In the genomic region with DNA sequence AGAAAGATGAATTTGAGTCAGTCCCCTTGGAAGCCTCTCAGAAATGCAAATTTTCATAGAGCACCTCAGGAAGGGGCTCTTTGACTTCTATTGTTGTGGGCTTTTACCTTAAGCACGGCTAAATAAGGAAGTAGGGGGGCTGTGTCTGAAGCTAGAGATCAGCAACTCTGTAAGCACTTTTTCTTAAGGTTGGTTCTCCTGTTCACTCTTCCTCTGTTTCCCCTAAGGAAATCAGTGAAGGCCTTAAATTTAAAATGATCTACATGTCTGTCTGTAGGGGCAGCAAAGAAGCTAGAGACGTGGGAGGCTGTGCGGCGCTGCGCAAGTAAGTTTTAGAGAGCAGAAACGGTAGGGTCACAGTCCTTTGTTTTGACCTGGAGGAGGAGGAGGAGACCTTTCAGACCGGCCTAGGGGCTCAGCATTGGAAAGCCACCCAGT, we compare ENCODE assay signal across 14 cellular contexts. TPM values are rescaled to one million over a fixed set of nuclear protein-coding genes. Genes with fewer than 3 reads are reported as not detected.
DNase-seq lines count a peak whose midpoint lies in the region; ATAC-seq and TF ChIP-seq lines count a peak whose summit lies in the region.
"Had no signal": no experiment of that assay in that cellular context is flagged by ENCODE, and none has a peak within 500 bp of the region (broad histone marks: within the 10 kb centered on the region; RNA-seq: fewer than 3 reads in every experiment).

No MANE protein-coding gene starts in this region.

- in situ Hi-C loops in astrocyte of the cerebellum (cut with HindIII; ENCODE audit: low sequenced_read_pairs) = no loop called here

- no peaks in the 10 kb centered on the region for H3K36me3 Mint-ChIP-seq in activated naive CD4-positive, alpha-beta T cell treated with anti-CD3 and anti-CD28 coated beads, Interleukin-2, amount 50 U/mL, for 24 hours
- H3K36me3 Mint-ChIP-seq in activated naive CD4-positive, alpha-beta T cell treated with anti-CD3 and anti-CD28 coated beads, Interleukin-2, amount 10 ng/mL, durations not matched to agents 7 days and 5 days = no peaks in the 10 kb centered on the region

- H3K27me3 ChIP-seq in adrenal gland = no peaks in the 10 kb centered on the region
- H3K27me3 ChIP-seq: thyroid gland had no signal

- H3K4me3 Mint-ChIP-seq in activated naive CD4-positive, alpha-beta T cell treated with anti-CD3 and anti-CD28 coated beads, Interleukin-2, amount 50 U/mL, for 24 hours = peak overlapping the region; percentile 73
- no peak overlapping the region for H3K4me3 Mint-ChIP-seq in activated naive CD4-positive, alpha-beta T cell treated with anti-CD3 and anti-CD28 coated beads, Interleukin-2, amount 10 ng/mL, durations not matched to agents 7 days and 5 days
- peak overlapping the region; percentile 55 to 83 for H3K4me3 Mint-ChIP-seq in stimulated activated naive CD8-positive, alpha-beta T cell treated with anti-CD3 and anti-CD28 coated beads, Interleukin-15, amount 100 ng/mL, for 72 hours

- no peak for TF ChIP-seq POLR2A in adrenal gland (IDR thresholded peaks at IDR 0.05)

- H3K9me3 ChIP-seq in adrenal gland (replicated peaks in 1 of 3) = no peaks in the 10 kb centered on the region
- H3K9me3 ChIP-seq: thyroid gland had no signal

- H3K27me3 Mint-ChIP-seq in activated naive CD4-positive, alpha-beta T cell treated with anti-CD3 and anti-CD28 coated beads, Interleukin-2, amount 50 U/mL, for 24 hours = peaks cover 26% of the 10 kb centered on the region
- peaks cover 53% of the 10 kb centered on the region for H3K27me3 Mint-ChIP-seq in activated naive CD4-positive, alpha-beta T cell treated with anti-CD3 and anti-CD28 coated beads, Interleukin-2, amount 10 ng/mL, durations not matched to agents 7 days and 5 days
- H3K27me3 Mint-ChIP-seq in stimulated activated naive CD8-positive, alpha-beta T cell treated with anti-CD3 and anti-CD28 coated beads, Interleukin-15, amount 100 ng/mL, for 72 hours = peaks cover 57% of the 10 kb centered on the region

- peaks cover 0 to 5% of the 10 kb centered on the region in 2 donors for H3K4me1 ChIP-seq in adrenal gland (replicated peaks in 1 of 2)

- DNase-seq in activated naive CD4-positive, alpha-beta T cell treated with anti-CD3 and anti-CD28 coated beads, Interleukin-2, amount 10 ng/mL, durations not matched to agents 7 days and 5 days = no peak
- DNase-seq in astrocyte of the cerebellum (ENCODE audit: low read depth) = no peak
- peak; percentile 64 for DNase-seq in iPS-NIHi7 (ENCODE audit: extremely low spot score)
- DNase-seq in stimulated activated naive CD8-positive, alpha-beta T cell treated with anti-CD3 and anti-CD28 coated beads, Interleukin-15, amount 100 ng/mL, for 72 hours = no peak
- DNase-seq in stimulated activated naive CD4-positive, alpha-beta T cell (lab: John Stamatoyannopoulos, UW) = no peak
- DNase-seq in adrenal gland = no peak
- DNase-seq: activated CD4-positive, alpha-beta T cell treated with anti-CD3 and anti-CD28 coated beads, Interleukin-2, amount 10 ng/mL, durations not matched to agents 7 days and 5 days; activated T-cell treated with anti-CD3 and anti-CD28 coated beads, Interleukin-2, amount 50 U/mL, for 72 hours; GOT3; NCI-H1694; NCI-H82; thyroid gland had no signal

- no peak overlapping the region for H3K27ac ChIP-seq in adrenal gland
- H3K27ac ChIP-seq: thyroid gland had no signal

- H3K9me3 Mint-ChIP-seq in activated naive CD4-positive, alpha-beta T cell treated with anti-CD3 and anti-CD28 coated beads, Interleukin-2, amount 50 U/mL, for 24 hours = no peaks in the 10 kb centered on the region
- H3K9me3 Mint-ChIP-seq in activated naive CD4-positive, alpha-beta T cell treated with anti-CD3 and anti-CD28 coated beads, Interleukin-2, amount 10 ng/mL, durations not matched to agents 7 days and 5 days = no peaks in the 10 kb centered on the region
- H3K9me3 Mint-ChIP-seq in stimulated activated naive CD8-positive, alpha-beta T cell treated with anti-CD3 and anti-CD28 coated beads, Interleukin-15, amount 100 ng/mL, for 72 hours = no peaks in the 10 kb centered on the region
- H3K9me3 Mint-ChIP-seq: activated CD4-positive, alpha-beta T cell treated with anti-CD3 and anti-CD28 coated beads, Interleukin-2, amount 10 ng/mL, durations not matched to agents 7 days and 5 days; activated T-cell treated with anti-CD3 and anti-CD28 coated beads, Interleukin-2, amount 50 U/mL, for 72 hours had no signal

- H3K36me3 ChIP-seq in adrenal gland (replicated peaks in 1 of 2) = no peaks in the 10 kb centered on the region
- H3K36me3 ChIP-seq: thyroid gland had no signal

- CTCF ChIA-PET in activated naive CD4-positive, alpha-beta T cell treated with anti-CD3 and anti-CD28 coated beads, Interleukin-2, amount 10 ng/mL, durations not matched to agents 7 days and 5 days (lab: Charles Lee) = interaction anchor here (0.8 kb wide), 1 partner anchor 178 kb away, joined by 4 read pairs; no protein-coding TSS in a partner anchor

- H3K4me1 Mint-ChIP-seq in activated naive CD4-positive, alpha-beta T cell treated with anti-CD3 and anti-CD28 coated beads, Interleukin-2, amount 50 U/mL, for 24 hours = peaks cover 13% of the 10 kb centered on the region
- H3K4me1 Mint-ChIP-seq in activated naive CD4-positive, alpha-beta T cell treated with anti-CD3 and anti-CD28 coated beads, Interleukin-2, amount 10 ng/mL, durations not matched to agents 7 days and 5 days = peaks cover 16% of the 10 kb centered on the region
- peaks cover 20% of the 10 kb centered on the region for H3K4me1 Mint-ChIP-seq in stimulated activated naive CD8-positive, alpha-beta T cell treated with anti-CD3 and anti-CD28 coated beads, Interleukin-15, amount 100 ng/mL, for 72 hours

- no peak for ATAC-seq in stimulated activated naive CD8-positive, alpha-beta T cell treated with anti-CD3 and anti-CD28 coated beads, Interleukin-15, amount 100 ng/mL, for 72 hours
- ATAC-seq in HG03342 (IDR thresholded peaks at IDR 0.05; ENCODE audit: unreplicated experiment) = no peak
- ATAC-seq: activated T-cell treated with anti-CD3 and anti-CD28 coated beads, Interleukin-2, amount 50 U/mL, for 72 hours had no signal

- WGBS in adrenal gland, 4 donors = 60 to 73% (median 66%) methylated on average over 7 of the region's 7 CpGs

- no peak overlapping the region for H3K4me3 ChIP-seq in astrocyte of the cerebellum (ENCODE audit: low read depth, low read length)
- H3K4me3 ChIP-seq in adrenal gland = no peak overlapping the region
- H3K4me3 ChIP-seq: thyroid gland had no signal

- no peak overlapping the region for H3K27ac Mint-ChIP-seq in activated naive CD4-positive, alpha-beta T cell treated with anti-CD3 and anti-CD28 coated beads, Interleukin-2, amount 50 U/mL, for 24 hours
- no peak overlapping the region for H3K27ac Mint-ChIP-seq in activated naive CD4-positive, alpha-beta T cell treated with anti-CD3 and anti-CD28 coated beads, Interleukin-2, amount 10 ng/mL, durations not matched to agents 7 days and 5 days
- no peak overlapping the region for H3K27ac Mint-ChIP-seq in stimulated activated naive CD8-positive, alpha-beta T cell treated with anti-CD3 and anti-CD28 coated beads, Interleukin-15, amount 100 ng/mL, for 72 hours
- H3K27ac Mint-ChIP-seq: activated CD4-positive, alpha-beta T cell treated with anti-CD3 and anti-CD28 coated beads, Interleukin-2, amount 10 ng/mL, durations not matched to agents 7 days and 5 days had no signal

- intact Hi-C loops in adrenal gland (cut with DNase I) = no loop called here

- peak; percentile 19 for TF ChIP-seq CTCF in astrocyte of the cerebellum (IDR thresholded peaks at IDR 0.05; ENCODE audit: low read depth, low read length, missing control alignments)
- no peak for TF ChIP-seq CTCF in adrenal gland (IDR thresholded peaks at IDR 0.05)

RNA-seq across cellular contexts. Expression of a gene that starts 1.2 kb away (rescaled TPM):
- total RNA-seq in adrenal gland = 10 to 100 TPM in 7 of 8 donors, 1 to 10 TPM in 1; 9.7 to 19.1 (median 16.8) TPM
- 1 to 10 TPM; 7.5 to 8.9 (median 8.2) TPM for polyA plus RNA-seq in adrenal gland

RNA-seq across cellular contexts. Expression of a gene that starts 34.3 kb away (rescaled TPM):
- 10 to 100 TPM in 5 of 8 donors, 1 to 10 TPM in 3; 8.6 to 17.4 (median 10.8) TPM for total RNA-seq in adrenal gland
- polyA plus RNA-seq in adrenal gland = 1 to 10 TPM; 5.1 to 9.3 (median 5.6) TPM
